21 cellular contexts compared by ENCODE assay signal in the genomic region with DNA sequence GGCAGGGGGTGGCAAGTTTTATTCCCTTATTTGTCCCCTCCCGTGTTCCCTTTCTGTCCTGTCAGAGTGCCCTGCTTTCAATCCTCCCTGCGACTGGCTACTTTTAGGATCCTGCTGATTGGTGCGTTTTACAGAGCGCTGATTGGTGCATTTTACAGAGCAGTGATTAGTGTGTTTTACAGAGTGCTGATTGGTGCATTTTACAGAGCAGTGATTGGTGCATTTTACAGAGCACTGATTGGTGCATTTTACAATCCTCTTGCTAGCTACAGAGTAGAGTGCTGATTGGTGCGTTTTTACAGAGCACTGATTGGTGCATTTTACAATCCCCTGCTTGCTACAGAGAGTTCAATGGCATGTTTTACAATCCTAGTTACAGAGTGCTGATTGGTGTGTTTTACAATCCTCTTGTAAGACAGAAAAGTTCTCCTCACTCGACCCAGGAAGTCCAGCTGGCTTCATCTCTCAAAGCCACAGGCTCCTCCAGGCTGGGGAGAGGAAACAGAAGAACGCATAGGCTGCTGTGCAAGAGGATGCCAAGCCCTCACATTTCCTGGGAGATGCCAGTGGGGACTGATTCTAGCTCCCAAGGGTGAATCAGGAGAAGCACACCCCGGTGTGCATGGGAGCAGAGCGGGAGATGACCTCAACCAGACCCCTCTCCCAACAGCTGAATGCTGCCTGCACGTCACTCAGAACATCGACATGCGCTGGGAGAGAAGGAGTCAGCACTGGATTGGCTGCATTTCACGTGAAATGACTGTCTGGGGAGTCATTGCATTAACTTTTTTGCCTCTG.
"Had no signal": no experiment of that assay in that cellular context is flagged by ENCODE, and none has a peak within 500 bp of the region (broad histone marks: within the 10 kb centered on the region; RNA-seq: fewer than 3 reads in every experiment).

No MANE protein-coding gene starts in this region.

- H3K27me3 ChIP-seq: adrenal gland, ascending aorta, brain microvascular endothelial cell, hepatocyte, thyroid gland had no signal

- H3K27ac ChIP-seq: adrenal gland, ascending aorta, brain microvascular endothelial cell, hepatocyte, left ventricle myocardium inferior, thyroid gland had no signal

- H3K4me3 ChIP-seq: adrenal gland, ascending aorta, hepatocyte, left ventricle myocardium inferior, thyroid gland had no signal

- DNase-seq: activated CD4-positive, alpha-beta T cell treated with anti-CD3 and anti-CD28 coated beads for 48 hours; activated CD8-positive, alpha-beta memory T cell treated with anti-CD3 and anti-CD28 coated beads, Interleukin-2, amount 10 ng/mL, durations not matched to agents 7 days and 5 days; activated CD8-positive, alpha-beta T cell treated with anti-CD3 and anti-CD28 coated beads for 36 hours; activated gamma-delta T cell treated with Interleukin-2 at 50 U/mL for 16 hours; activated T-cell treated with anti-CD3 and anti-CD28 coated beads for 4 hours; adrenal gland; brain microvascular endothelial cell; central memory CD4-positive, alpha-beta T cell; dermis blood vessel endothelial cell; effector memory CD4-positive, alpha-beta T cell; foreskin melanocyte; glutamatergic neuron; kidney glomerular epithelial cell; left ventricle myocardium inferior; nephron progenitor cell; posterior cingulate gyrus; stimulated activated CD4-positive, alpha-beta T cell treated with anti-CD3 and anti-CD28 coated beads, Interleukin-4, amount 100 ng/mL, for 24 hours; stimulated activated naive CD4-positive, alpha-beta T cell treated with Interleukin-2 at 50 U/mL for 16 hours; thyroid gland had no signal

- ATAC-seq: activated CD8-positive, alpha-beta memory T cell treated with anti-CD3 and anti-CD28 coated beads, Interleukin-2, amount 10 ng/mL, durations not matched to agents 7 days and 5 days; activated CD8-positive, alpha-beta T cell treated with anti-CD3 and anti-CD28 coated beads for 36 hours had no signal

- H3K4me1 ChIP-seq: ascending aorta, left ventricle myocardium inferior had no signal

- H3K9me3 ChIP-seq: adrenal gland, ascending aorta, left ventricle myocardium inferior, thyroid gland had no signal

- H3K36me3 ChIP-seq: adrenal gland, ascending aorta, brain microvascular endothelial cell, left ventricle myocardium inferior, thyroid gland had no signal

- H2AFZ ChIP-seq: hepatocyte had no signal

- H3K4me2 ChIP-seq: hepatocyte had no signal

- H3K79me2 ChIP-seq: hepatocyte had no signal
